Comparison of ENCODE assay signal across 10 cellular contexts in genomic region chr21:43923391-43923790, GRCh38. TPM values are rescaled to one million over a fixed set of nuclear protein-coding genes. Genes with fewer than 3 reads are reported as not detected.
DNase-seq lines count a peak whose midpoint lies in the region; ATAC-seq and TF ChIP-seq lines count a peak whose summit lies in the region.
"Had no signal": no experiment of that assay in that cellular context is flagged by ENCODE, and none has a peak within 500 bp of the region (broad histone marks: within the 10 kb centered on the region; RNA-seq: fewer than 3 reads in every experiment).

No MANE protein-coding gene starts in this region.

- no peak for TF ChIP-seq CTCF in activated CD8-positive, alpha-beta T cell treated with anti-CD3 and anti-CD28 coated beads for 36 hours (IDR thresholded peaks at IDR 0.05)
- TF ChIP-seq CTCF in heart left ventricle (IDR thresholded peaks at IDR 0.05) (no peak), psoas muscle (IDR thresholded peaks at IDR 0.05) (no peak), endodermal cell (conservative IDR thresholded peaks at IDR 0.05) (no peak), esophagus squamous epithelium (IDR thresholded peaks at IDR 0.05) (no peak)

- no peak overlapping the region for H3K4me3 ChIP-seq in heart left ventricle
- no peak overlapping the region for H3K4me3 ChIP-seq in psoas muscle
- no peak overlapping the region for H3K4me3 ChIP-seq in endodermal cell (ENCODE audit: low read length)
- no peak overlapping the region for H3K4me3 ChIP-seq in esophagus squamous epithelium

- POLR2A ChIA-PET in activated CD8-positive, alpha-beta T cell treated with anti-CD3 and anti-CD28 coated beads for 36 hours (lab: Charles Lee), result interaction anchor here (0.8 kb wide), 1 partner anchor 43 kb away, joined by 3 read pairs; no protein-coding TSS in a partner anchor

- H3K9me3 ChIP-seq in heart left ventricle, result no peaks in the 10 kb centered on the region
- H3K9me3 ChIP-seq in psoas muscle, result no peaks in the 10 kb centered on the region
- no peaks in the 10 kb centered on the region for H3K9me3 ChIP-seq in endodermal cell (ENCODE audit: control insufficient read depth, low read length)
- H3K9me3 ChIP-seq in esophagus squamous epithelium, result no peaks in the 10 kb centered on the region

- H3K4me1 ChIP-seq in heart left ventricle, result peaks cover 11 to 78% (median 47%) of the 10 kb centered on the region in 12 donors
- H3K4me1 ChIP-seq in psoas muscle, result peaks cover 83% of the 10 kb centered on the region
- H3K4me1 ChIP-seq in endodermal cell (ENCODE audit: control insufficient read depth, insufficient read depth, low read length), result peaks cover 18% of the 10 kb centered on the region
- H3K4me1 ChIP-seq in esophagus squamous epithelium, result peaks cover 33 to 78% (median 49%) of the 10 kb centered on the region in 3 donors

- TF ChIP-seq POLR2A in heart left ventricle (IDR thresholded peaks at IDR 0.05) (no peak), esophagus squamous epithelium (IDR thresholded peaks at IDR 0.05) (no peak)

- no peak overlapping the region for H3K4me3 Mint-ChIP-seq in activated CD8-positive, alpha-beta T cell treated with anti-CD3 and anti-CD28 coated beads for 36 hours
- H3K4me3 Mint-ChIP-seq in endodermal cell, result no peak overlapping the region

- WGBS in heart left ventricle, 4 donors, result 54 to 67% (median 62%) methylated on average over 6 to 8 of the region's 8 CpGs
- WGBS in psoas muscle, 3 donors, result 29 to 42% (median 32%) methylated on average over 8 of the region's 8 CpGs
- 88 to 94% methylated on average over 8 of the region's 8 CpGs for WGBS in endodermal cell (ENCODE audit: insufficient coverage in 1 of 2, insufficient read length in 1 of 2), 2 experiments
- 33 to 63% methylated on average over 1 to 6 of the region's 8 CpGs for WGBS in esophagus squamous epithelium, 2 donors

- H3K36me3 Mint-ChIP-seq in activated CD8-positive, alpha-beta T cell treated with anti-CD3 and anti-CD28 coated beads for 36 hours (ENCODE audit: low read depth), result peaks cover 14% of the 10 kb centered on the region
- H3K36me3 Mint-ChIP-seq in endodermal cell (ENCODE audit: low read depth), result peaks cover 10% of the 10 kb centered on the region

- CTCF ChIA-PET in activated CD8-positive, alpha-beta T cell treated with anti-CD3 and anti-CD28 coated beads for 36 hours (lab: Charles Lee), result interaction anchor here (1.5 kb wide), 1 partner anchor 15 kb away, joined by 8 read pairs; no protein-coding TSS in a partner anchor

- H3K27ac Mint-ChIP-seq in activated CD8-positive, alpha-beta T cell treated with anti-CD3 and anti-CD28 coated beads for 36 hours, result peak overlapping the region; percentile 95
- H3K27ac Mint-ChIP-seq in endodermal cell, result no peak overlapping the region

- H3K36me3 ChIP-seq in heart left ventricle (peaks cover 0 to 19% (median 0%) of the 10 kb centered on the region in 9 donors), psoas muscle (ENCODE audit: insufficient read depth in 1 of 2, low read depth in 1 of 2) (no peaks in the 10 kb centered on the region), endodermal cell (ENCODE audit: control insufficient read depth, insufficient read depth, low read length) (peaks cover 5% of the 10 kb centered on the region), esophagus squamous epithelium (peaks cover 0 to 26% (median 0%) of the 10 kb centered on the region in 3 donors)

- no peaks in the 10 kb centered on the region for H3K27me3 Mint-ChIP-seq in activated CD8-positive, alpha-beta T cell treated with anti-CD3 and anti-CD28 coated beads for 36 hours
- H3K27me3 Mint-ChIP-seq in endodermal cell (ENCODE audit: insufficient read depth), result no peaks in the 10 kb centered on the region

- H3K9ac ChIP-seq in endodermal cell (ENCODE audit: extremely low read depth, low read length, poor library complexity, severe bottlenecking), result no peak overlapping the region

- H3K27me3 ChIP-seq in heart left ventricle, result no peaks in the 10 kb centered on the region
- no peaks in the 10 kb centered on the region for H3K27me3 ChIP-seq in psoas muscle (ENCODE audit: insufficient read depth in 3 of 3, low read length in 2 of 3)
- no peaks in the 10 kb centered on the region for H3K27me3 ChIP-seq in endodermal cell (ENCODE audit: control insufficient read depth, insufficient read depth, low read length, poor library complexity, severe bottlenecking)
- no peaks in the 10 kb centered on the region for H3K27me3 ChIP-seq in esophagus squamous epithelium

- peaks cover 47% of the 10 kb centered on the region for H3K4me1 Mint-ChIP-seq in activated CD8-positive, alpha-beta T cell treated with anti-CD3 and anti-CD28 coated beads for 36 hours (ENCODE audit: low read depth)
- H3K4me1 Mint-ChIP-seq in endodermal cell, result peaks cover 57% of the 10 kb centered on the region

- intact Hi-C loops in activated CD8-positive, alpha-beta T cell treated with anti-CD3 and anti-CD28 coated beads for 36 hours (cut with micrococcal nuclease), result no loop called here
- intact Hi-C loops in heart left ventricle (cut with DNase I), result loop anchor here in 1 of 10 donors (5.0 kb wide), 1 partner anchor 41 kb away; no protein-coding TSS in a partner anchor
- intact Hi-C loops in psoas muscle (cut with DNase I), result loop anchor here in 1 of 2 donors (5.0 kb wide), 1 partner anchor 111 kb away; no protein-coding TSS in a partner anchor
- intact Hi-C loops in esophagus squamous epithelium (cut with DNase I), result no loop called here

- DNase-seq in EH (ENCODE audit: low read depth) (peak; percentile 39), heart left ventricle (no peak), psoas muscle (peak in 1 of 2 donors; percentile 53), endodermal cell (no peak), esophagus squamous epithelium (lab: John Stamatoyannopoulos, UW) (no peak), SW480 (ENCODE audit: low spot score) (no peak)
- no peak for DNase-seq in activated CD8-positive, alpha-beta T cell treated with anti-CD3 and anti-CD28 coated beads for 36 hours
- DNase-seq in stimulated activated CD4-positive, alpha-beta T cell treated with anti-CD3 and anti-CD28 coated beads, Interleukin-15, amount 100 ng/mL, for 24 hours, result no peak
- DNase-seq: aorta, mesenchymal stem cell had no signal

- H3K27ac ChIP-seq in heart left ventricle (peak overlapping the region in 8 of 12 donors; percentile 21 to 82 (median 52)), psoas muscle (peak overlapping the region; percentile 67), endodermal cell (ENCODE audit: low read depth, low read length) (no peak overlapping the region), esophagus squamous epithelium (no peak overlapping the region)

- no peaks in the 10 kb centered on the region for H3K9me3 Mint-ChIP-seq in activated CD8-positive, alpha-beta T cell treated with anti-CD3 and anti-CD28 coated beads for 36 hours
- H3K9me3 Mint-ChIP-seq in endodermal cell, result no peaks in the 10 kb centered on the region

- no peak for ATAC-seq in activated CD8-positive, alpha-beta T cell treated with anti-CD3 and anti-CD28 coated beads for 36 hours
- ATAC-seq in heart left ventricle (peak in 3 of 4 donors; percentile 10 to 38 (median 17)), psoas muscle (peak in 3 of 4 donors; percentile 18 to 34 (median 23))

RNA-seq across cellular contexts. Expression of gene AGPAT3, which starts 58.4 kb away (rescaled TPM):
- total RNA-seq in activated CD8-positive, alpha-beta T cell treated with anti-CD3 and anti-CD28 coated beads for 36 hours, result 10 to 100 TPM; 59.3 to 62.2 TPM
- total RNA-seq in heart left ventricle, result 10 to 100 TPM; 48.7 to 86.0 (median 65.5) TPM
- polyA plus RNA-seq in heart left ventricle, result 10 to 100 TPM; 26.6 to 51.3 TPM
- 100 to 1,000 TPM in 1 of 4 donors, 10 to 100 TPM in 3; 47.9 to 117 (median 64.4) TPM for total RNA-seq in psoas muscle
- polyA plus RNA-seq in psoas muscle, result 10 to 100 TPM; 28.4 to 70.0 (median 35.7) TPM
- total RNA-seq in endodermal cell, result 10 to 100 TPM; 44.0 to 74.4 TPM
- 22.2 TPM for polyA plus RNA-seq in endodermal cell (2013, experiment 1 of 2)
- 21.4 TPM for polyA plus RNA-seq in endodermal cell (2013, experiment 2 of 2)
- 10 to 100 TPM; 31.7 to 35.7 (median 33.0) TPM for total RNA-seq in esophagus squamous epithelium

Comparison
In these comparisons a context has a peak if more than half of its experiments do, and no peak if none do; other contexts are left out.
1. H3K27ac ChIP-seq: peak in heart left ventricle (8 of 12) and psoas muscle (single experiment); none in endodermal cell (single experiment) and esophagus squamous epithelium (0 of 4).